Comparison of ENCODE assay signal across 12 cellular contexts in genomic region chr2:168466190-168466737, GRCh38. TPM values are rescaled to one million over a fixed set of nuclear protein-coding genes. Genes with fewer than 3 reads are reported as not detected.
A peak's percentile ranks its signal among the peaks of the same experiment; 100 is the strongest.
DNase-seq lines count a peak whose midpoint lies in the region; ATAC-seq and TF ChIP-seq lines count a peak whose summit lies in the region.
"Had no signal": no experiment of that assay in that cellular context is flagged by ENCODE, and none has a peak within 500 bp of the region (broad histone marks: within the 10 kb centered on the region; RNA-seq: fewer than 3 reads in every experiment).

No MANE protein-coding gene starts in this region.

- no peaks in the 10 kb centered on the region for H3K9me2 ChIP-seq in hepatocyte (replicated peaks; ENCODE audit: insufficient read depth)

- H2AFZ ChIP-seq in hepatocyte, result no peak overlapping the region

- peak overlapping the region in 5 of 12 donors; percentile 0 to 21 (median 6) for H3K4me3 ChIP-seq in heart left ventricle
- H3K4me3 ChIP-seq in RWPE2 (ENCODE audit: severe bottlenecking), result no peak overlapping the region
- H3K4me3 ChIP-seq in hepatocyte, result no peak overlapping the region
- H3K4me3 ChIP-seq in transverse colon, result no peak overlapping the region
- H3K4me3 ChIP-seq in upper lobe of left lung, result no peak overlapping the region
- H3K4me3 ChIP-seq: esophagus squamous epithelium, pancreas had no signal

- intact Hi-C loops in heart left ventricle (cut with DNase I), result loop anchor here in 2 of 10 donors (5.0 to 10.0 kb wide), 2 partner anchors 51 to 59 kb away; no protein-coding TSS in a partner anchor
- intact Hi-C loops in left cardiac atrium (cut with DNase I), result no loop called here
- intact Hi-C loops in transverse colon (cut with DNase I; ENCODE audit: low total_unique reads), result no loop called here

- H3K27ac ChIP-seq in heart left ventricle, result peak overlapping the region; percentile 19 to 66 (median 53)
- no peak overlapping the region for H3K27ac ChIP-seq in RWPE2 (ENCODE audit: poor library complexity, severe bottlenecking)
- peak overlapping the region; percentile 43 for H3K27ac ChIP-seq in hepatocyte
- peak overlapping the region in 3 of 4 donors; percentile 5 to 31 (median 23) for H3K27ac ChIP-seq in transverse colon
- H3K27ac ChIP-seq in upper lobe of left lung, result peak overlapping the region in 1 of 4 donors; percentile 20
- H3K27ac ChIP-seq: C4-2B had no signal

- WGBS in heart left ventricle, 4 donors, result 40 to 52% (median 43%) methylated on average over 2 of the region's 2 CpGs
- WGBS in hepatocyte (ENCODE audit: low lambda C conversion rate, missing lambda C conversion rate), result 39% methylated on average over 2 of the region's 2 CpGs
- WGBS in transverse colon (ENCODE audit: low coverage in 1 of 2), 2 donors, result 55 to 58% methylated on average over 2 of the region's 2 CpGs
- 53 to 68% methylated on average over 2 of the region's 2 CpGs for WGBS in upper lobe of left lung, 2 donors

- H3K4me1 ChIP-seq in heart left ventricle, result peaks cover 0 to 60% (median 27%) of the 10 kb centered on the region in 12 donors
- peaks cover 10% of the 10 kb centered on the region for H3K4me1 ChIP-seq in RWPE2 (ENCODE audit: insufficient read depth, poor library complexity, severe bottlenecking)
- H3K4me1 ChIP-seq in hepatocyte (ENCODE audit: insufficient read depth), result peaks cover 46% of the 10 kb centered on the region
- H3K4me1 ChIP-seq in transverse colon, result peaks cover 23 to 61% (median 44%) of the 10 kb centered on the region in 4 donors
- H3K4me1 ChIP-seq in upper lobe of left lung, result peaks cover 8 to 19% (median 13%) of the 10 kb centered on the region in 4 donors

- TF ChIP-seq CTCF in heart left ventricle (IDR thresholded peaks at IDR 0.05) (no peak), RWPE2 (IDR thresholded peaks at IDR 0.05; ENCODE audit: poor library complexity, severe bottlenecking) (no peak), hepatocyte (IDR thresholded peaks at IDR 0.05; ENCODE audit: poor library complexity) (no peak), transverse colon (IDR thresholded peaks at IDR 0.05) (no peak), upper lobe of left lung (IDR thresholded peaks at IDR 0.05) (no peak), GM20000 (IDR thresholded peaks at IDR 0.05; ENCODE audit: extremely low read depth, missing control alignments) (no peak)

- TF ChIP-seq POLR2A in heart left ventricle (IDR thresholded peaks at IDR 0.05) (no peak), transverse colon (IDR thresholded peaks at IDR 0.05) (no peak), upper lobe of left lung (IDR thresholded peaks at IDR 0.05) (no peak)

- in situ Hi-C loops in transverse colon (cut with MboI; ENCODE audit: low pct_ligation_motif_present in 1 of 4, low pct_unique_long_range_greater_than_20kb in 1 of 4, low sequenced_read_pairs in 3 of 4), result no loop called here

- H3K27me3 ChIP-seq in heart left ventricle (no peaks in the 10 kb centered on the region), RWPE2 (ENCODE audit: insufficient read depth, poor library complexity, severe bottlenecking) (no peaks in the 10 kb centered on the region), hepatocyte (no peaks in the 10 kb centered on the region), transverse colon (no peaks in the 10 kb centered on the region), upper lobe of left lung (no peaks in the 10 kb centered on the region)
- H3K27me3 ChIP-seq: esophagus squamous epithelium, pancreas had no signal

- peak overlapping the region; percentile 55 for H3K4me2 ChIP-seq in hepatocyte

- TF ChIP-seq EP300 in transverse colon (IDR thresholded peaks at IDR 0.05; ENCODE audit: low read depth) (no peak), upper lobe of left lung (IDR thresholded peaks at IDR 0.05) (no peak)

- peak in 1 of 4 donors; percentile 7 for ATAC-seq in heart left ventricle
- no peak for ATAC-seq in left cardiac atrium
- ATAC-seq in RWPE2 (ENCODE audit: low read depth), result 0 out of 3 replicates have a peak, but pooled peaks have one; percentile 45
- no peak for ATAC-seq in upper lobe of left lung (ENCODE audit: low FRiP score in 2 of 2)

- peaks cover 29% of the 10 kb centered on the region for H4K20me1 ChIP-seq in hepatocyte (ENCODE audit: insufficient read depth, poor library complexity, severe bottlenecking)

- H3K36me3 ChIP-seq in heart left ventricle (no peaks in the 10 kb centered on the region), RWPE2 (ENCODE audit: low read depth) (no peaks in the 10 kb centered on the region), hepatocyte (replicated peaks; ENCODE audit: insufficient read depth, low read depth) (no peaks in the 10 kb centered on the region), transverse colon (no peaks in the 10 kb centered on the region), upper lobe of left lung (no peaks in the 10 kb centered on the region)
- H3K36me3 ChIP-seq: esophagus squamous epithelium, pancreas had no signal

- H3K79me2 ChIP-seq in hepatocyte, result peaks cover 95% of the 10 kb centered on the region

- no peak for DNase-seq in heart left ventricle
- DNase-seq in left cardiac atrium, result no peak
- no peak for DNase-seq in RWPE2 (ENCODE audit: low spot score)
- no peak for DNase-seq in hepatocyte (ENCODE audit: low spot score)
- DNase-seq in transverse colon, result no peak
- no peak for DNase-seq in upper lobe of left lung
- no peak for DNase-seq in GM20000 (ENCODE audit: low spot score)
- no peak for DNase-seq in activated CD4-positive, alpha-beta T cell treated with anti-CD3 and anti-CD28 coated beads for 4 hours
- DNase-seq: caudate nucleus, esophagus squamous epithelium, pancreas had no signal

- H3K9me3 ChIP-seq in heart left ventricle, result no peaks in the 10 kb centered on the region
- H3K9me3 ChIP-seq in RWPE2 (ENCODE audit: severe bottlenecking), result no peaks in the 10 kb centered on the region
- no peaks in the 10 kb centered on the region for H3K9me3 ChIP-seq in hepatocyte (ENCODE audit: low read depth)
- H3K9me3 ChIP-seq in transverse colon, result no peaks in the 10 kb centered on the region
- no peaks in the 10 kb centered on the region for H3K9me3 ChIP-seq in upper lobe of left lung
- H3K9me3 ChIP-seq: esophagus squamous epithelium, pancreas had no signal

RNA-seq across cellular contexts. Expression of gene CERS6, which starts 10.2 kb away (rescaled TPM):
- total RNA-seq in heart left ventricle, result 10 to 100 TPM; 48.1 to 78.0 (median 67.1) TPM
- 10 to 100 TPM; 22.1 to 49.3 TPM for polyA plus RNA-seq in heart left ventricle
- 10 to 100 TPM; 44.7 to 47.0 TPM for total RNA-seq in left cardiac atrium
- 97.9 and 99.1 TPM in 2 replicates for total RNA-seq in hepatocyte
- polyA plus RNA-seq in hepatocyte, result 32.7 and 40.9 TPM in 2 replicates
- total RNA-seq in transverse colon, result 10 to 100 TPM; 42.3 to 62.1 (median 50.6) TPM
- 10 to 100 TPM in 5 of 6 donors, 1 to 10 TPM in 1; 7.3 to 24.7 (median 16.6) TPM for total RNA-seq in upper lobe of left lung
